Comparison of ENCODE assay signal across 10 cellular contexts in genomic region chr6:16318953-16319720, GRCh38.
DNase-seq lines count a peak whose midpoint lies in the region; ATAC-seq and TF ChIP-seq lines count a peak whose summit lies in the region.
"Had no signal": no experiment of that assay in that cellular context is flagged by ENCODE, and none has a peak within 500 bp of the region (broad histone marks: within the 10 kb centered on the region; RNA-seq: fewer than 3 reads in every experiment).

No MANE protein-coding gene starts in this region.

- ATAC-seq in heart right ventricle, result no peak
- no peak for ATAC-seq in left ventricle myocardium superior
- no peak for ATAC-seq in left colon

- TF ChIP-seq CTCF in heart right ventricle (IDR thresholded peaks at IDR 0.05) (no peak), adrenal gland (IDR thresholded peaks at IDR 0.05) (no peak), mesothelial cell of epicardium (IDR thresholded peaks at IDR 0.05; ENCODE audit: unreplicated experiment) (no peak)

- H3K9me3 ChIP-seq in heart right ventricle (no peaks in the 10 kb centered on the region), adrenal gland (replicated peaks in 1 of 3) (no peaks in the 10 kb centered on the region)

- DNase-seq in heart right ventricle (no peak), left ventricle myocardium superior (no peak), adrenal gland (peak in 1 of 7 donors; percentile 40), mesothelial cell of epicardium (ENCODE audit: low spot score in 2 of 2, unreplicated experiment in 2 of 2) (no peak), G401 (ENCODE audit: low spot score) (no peak), left colon (no peak), A172 (ENCODE audit: low spot score) (no peak)
- DNase-seq: NCI-H1092 had no signal

- WGBS in heart right ventricle, 2 donors, result 96 to 98% methylated on average over 8 of the region's 8 CpGs
- WGBS in adrenal gland, 4 donors, result 96 to 98% (median 96%) methylated on average over 8 of the region's 8 CpGs
- WGBS in urinary bladder, result 97% methylated on average over 8 of the region's 8 CpGs

- no peaks in the 10 kb centered on the region for H3K36me3 Mint-ChIP-seq in mesothelial cell of epicardium

- peak overlapping the region; percentile 12 for H3K27ac Mint-ChIP-seq in mesothelial cell of epicardium

- H3K4me3 ChIP-seq in heart right ventricle (no peak overlapping the region), adrenal gland (no peak overlapping the region), urinary bladder (ENCODE audit: low read depth, low read length) (no peak overlapping the region)

- no peak overlapping the region for H3K4me3 Mint-ChIP-seq in mesothelial cell of epicardium

- H3K4me1 ChIP-seq in heart right ventricle, result peaks cover 22 to 72% (median 55%) of the 10 kb centered on the region in 9 donors
- H3K4me1 ChIP-seq in adrenal gland (replicated peaks in 1 of 2), result peaks cover 16 to 43% of the 10 kb centered on the region in 2 donors
- no peaks in the 10 kb centered on the region for H3K4me1 ChIP-seq in urinary bladder (ENCODE audit: insufficient read depth)

- no peaks in the 10 kb centered on the region for H3K36me3 ChIP-seq in heart right ventricle
- H3K36me3 ChIP-seq in adrenal gland (replicated peaks in 1 of 2), result no peaks in the 10 kb centered on the region
- no peaks in the 10 kb centered on the region for H3K36me3 ChIP-seq in urinary bladder (ENCODE audit: insufficient read depth)

- H3K27ac ChIP-seq in heart right ventricle (peak overlapping the region in 9 of 10 donors; percentile 31 to 95 (median 89)), adrenal gland (peak overlapping the region in 4 of 5 donors; percentile 34 to 95 (median 80)), urinary bladder (ENCODE audit: low read depth) (peak overlapping the region; percentile 12)
- H3K27ac ChIP-seq: C4-2B had no signal

- peaks cover 27% of the 10 kb centered on the region for H3K4me1 Mint-ChIP-seq in mesothelial cell of epicardium

- H3K27me3 ChIP-seq in heart right ventricle (no peaks in the 10 kb centered on the region), adrenal gland (no peaks in the 10 kb centered on the region)

- intact Hi-C loops in heart right ventricle (cut with DNase I) (no loop called here), left ventricle myocardium superior (cut with micrococcal nuclease) (no loop called here), adrenal gland (cut with DNase I) (no loop called here), left colon (cut with DNase I, micrococcal nuclease) (no loop called here)

- in situ Hi-C loops in G401 (cut with HindIII; ENCODE audit: low sequenced_read_pairs), result no loop called here

- TF ChIP-seq POLR2A in adrenal gland (IDR thresholded peaks at IDR 0.05), result no peak

- no peaks in the 10 kb centered on the region for H3K9me3 Mint-ChIP-seq in mesothelial cell of epicardium

- H3K27me3 Mint-ChIP-seq in mesothelial cell of epicardium (ENCODE audit: low read depth), result no peaks in the 10 kb centered on the region

Comparison
In these comparisons a context has a peak if more than half of its experiments do, and no peak if none do; other contexts are left out.
1. H3K27ac ChIP-seq: peak in every context shown above with its lines; median percentile 89 in heart right ventricle; 80 in adrenal gland; 12 in urinary bladder.